In genomic region chr10:35607475-35608316, GRCh38 we compare ENCODE assay signal across 9 cellular contexts. TPM values are rescaled to one million over a fixed set of nuclear protein-coding genes. Genes with fewer than 3 reads are reported as not detected.
DNase-seq lines count a peak whose midpoint lies in the region; ATAC-seq, FAIRE-seq and TF ChIP-seq lines count a peak whose summit lies in the region.
"Had no signal": no experiment of that assay in that cellular context is flagged by ENCODE, and none has a peak within 500 bp of the region (broad histone marks: within the 10 kb centered on the region; RNA-seq: fewer than 3 reads in every experiment).

No MANE protein-coding gene starts in this region.

- H3K27ac ChIP-seq in keratinocyte (ENCODE audit: control insufficient read depth, insufficient read depth, low read length): no peak overlapping the region
- no peak overlapping the region for H3K27ac ChIP-seq in testis

- H3K27me3 ChIP-seq in keratinocyte (ENCODE audit: control insufficient read depth, extremely low read depth, insufficient read depth, low read length) (peaks cover 34% of the 10 kb centered on the region), testis (no peaks in the 10 kb centered on the region)

- H3K36me3 ChIP-seq in keratinocyte (ENCODE audit: control insufficient read depth in 2 of 2, extremely low read depth in 1 of 2, insufficient read depth in 2 of 2, low read length in 2 of 2) (no peaks in the 10 kb centered on the region), testis (ENCODE audit: low read depth, missing control alignments) (no peaks in the 10 kb centered on the region)

- DNase-seq in activated CD4-positive, alpha-beta T cell treated with anti-CD3 and anti-CD28 coated beads, Interleukin-2, amount 10 ng/mL, durations not matched to agents 7 days and 5 days: peak; percentile 10
- DNase-seq in activated CD4-positive, alpha-beta T cell treated with anti-CD3 and anti-CD28 coated beads, Interleukin-2, amount 50 U/mL, for 4 hours: no peak
- DNase-seq in activated naive CD4-positive, alpha-beta T cell treated with anti-CD3 and anti-CD28 coated beads, Interleukin-2, amount 50 U/mL, for 72 hours (ENCODE audit: low spot score in 2 of 2): peak in 1 of 2 donors; percentile 5
- DNase-seq in keratinocyte (ENCODE audit: low read depth, low spot score): no peak
- peak; percentile 17 for DNase-seq in testis
- no peak for DNase-seq in RCC 7860 (ENCODE audit: low spot score)
- no peak for DNase-seq in glutamatergic neuron
- no peak for DNase-seq in germinal center (ENCODE audit: low spot score)

- no peak for TF ChIP-seq CTCF in keratinocyte (optimal IDR thresholded peaks at IDR 0.05 in 1 of 3, IDR thresholded peaks at IDR 0.05 in 1 of 3, conservative IDR thresholded peaks at IDR 0.05 in 1 of 3; ENCODE audit: extremely low read depth in 1 of 3, insufficient read depth in 2 of 3, low read length in 3 of 3)
- TF ChIP-seq CTCF in testis (IDR thresholded peaks at IDR 0.05): no peak
- no peak for TF ChIP-seq CTCF in glutamatergic neuron (IDR thresholded peaks at IDR 0.05; ENCODE audit: partially characterized antibody, unreplicated experiment)

- H3K4me2 ChIP-seq in keratinocyte (ENCODE audit: control insufficient read depth, extremely low read depth, insufficient read depth, low read depth, low read length): peak overlapping the region; percentile 73

- peak; percentile 31 to 70 for ATAC-seq in activated naive CD4-positive, alpha-beta T cell treated with anti-CD3 and anti-CD28 coated beads, Interleukin-2, amount 50 U/mL, for 72 hours

- H4K20me1 ChIP-seq in keratinocyte (ENCODE audit: control insufficient read depth, extremely low read depth, insufficient read depth, low read length): no peaks in the 10 kb centered on the region

- H3K27ac Mint-ChIP-seq in activated CD4-positive, alpha-beta T cell treated with anti-CD3 and anti-CD28 coated beads, Interleukin-2, amount 10 ng/mL, durations not matched to agents 7 days and 5 days: no peak overlapping the region
- H3K27ac Mint-ChIP-seq in activated naive CD4-positive, alpha-beta T cell treated with anti-CD3 and anti-CD28 coated beads, Interleukin-2, amount 50 U/mL, for 72 hours: no peak overlapping the region
- no peak overlapping the region for H3K27ac Mint-ChIP-seq in glutamatergic neuron (ENCODE audit: unreplicated experiment)

- POLR2A ChIA-PET in activated CD4-positive, alpha-beta T cell treated with anti-CD3 and anti-CD28 coated beads, Interleukin-2, amount 10 ng/mL, durations not matched to agents 7 days and 5 days (lab: Charles Lee): no interaction called here

- intact Hi-C loops in testis (cut with DNase I; ENCODE audit: low total_unique reads): no loop called here

- H3K36me3 Mint-ChIP-seq in activated CD4-positive, alpha-beta T cell treated with anti-CD3 and anti-CD28 coated beads, Interleukin-2, amount 10 ng/mL, durations not matched to agents 7 days and 5 days (ENCODE audit: low read depth): no peaks in the 10 kb centered on the region
- peaks cover 4 to 6% of the 10 kb centered on the region in 2 donors for H3K36me3 Mint-ChIP-seq in activated naive CD4-positive, alpha-beta T cell treated with anti-CD3 and anti-CD28 coated beads, Interleukin-2, amount 50 U/mL, for 72 hours
- H3K36me3 Mint-ChIP-seq in glutamatergic neuron (ENCODE audit: unreplicated experiment): peaks cover 10% of the 10 kb centered on the region

- H3K27me3 Mint-ChIP-seq in activated CD4-positive, alpha-beta T cell treated with anti-CD3 and anti-CD28 coated beads, Interleukin-2, amount 10 ng/mL, durations not matched to agents 7 days and 5 days: peaks cover 35% of the 10 kb centered on the region
- peaks cover 8% of the 10 kb centered on the region for H3K27me3 Mint-ChIP-seq in glutamatergic neuron (ENCODE audit: unreplicated experiment)

- peak overlapping the region; percentile 55 for H3K4me3 Mint-ChIP-seq in activated CD4-positive, alpha-beta T cell treated with anti-CD3 and anti-CD28 coated beads, Interleukin-2, amount 10 ng/mL, durations not matched to agents 7 days and 5 days
- no peak overlapping the region for H3K4me3 Mint-ChIP-seq in glutamatergic neuron (ENCODE audit: unreplicated experiment)

- H3K4me1 Mint-ChIP-seq in activated CD4-positive, alpha-beta T cell treated with anti-CD3 and anti-CD28 coated beads, Interleukin-2, amount 10 ng/mL, durations not matched to agents 7 days and 5 days: peaks cover 6% of the 10 kb centered on the region
- no peaks in the 10 kb centered on the region for H3K4me1 Mint-ChIP-seq in glutamatergic neuron (ENCODE audit: low read depth, unreplicated experiment)

- no peak for TF ChIP-seq POLR2A in testis (IDR thresholded peaks at IDR 0.05)

- CTCF ChIA-PET in activated CD4-positive, alpha-beta T cell treated with anti-CD3 and anti-CD28 coated beads, Interleukin-2, amount 10 ng/mL, durations not matched to agents 7 days and 5 days (lab: Charles Lee): interaction anchor here (0.6 kb wide), 1 partner anchor 207 kb away, joined by 3 read pairs; no protein-coding TSS in a partner anchor

- H3K9me1 ChIP-seq in keratinocyte (ENCODE audit: control insufficient read depth, extremely low read depth, insufficient read depth, low read length): no peaks in the 10 kb centered on the region

- dilution Hi-C loops in keratinocyte (cut with MboI; ENCODE audit: extremely low pct_ligation_motif_present, low sequenced_read_pairs): no loop called here

- peaks cover 2% of the 10 kb centered on the region for H3K9me3 Mint-ChIP-seq in activated CD4-positive, alpha-beta T cell treated with anti-CD3 and anti-CD28 coated beads, Interleukin-2, amount 10 ng/mL, durations not matched to agents 7 days and 5 days
- peaks cover 0 to 4% of the 10 kb centered on the region in 2 donors for H3K9me3 Mint-ChIP-seq in activated naive CD4-positive, alpha-beta T cell treated with anti-CD3 and anti-CD28 coated beads, Interleukin-2, amount 50 U/mL, for 72 hours
- peaks cover 13% of the 10 kb centered on the region for H3K9me3 Mint-ChIP-seq in glutamatergic neuron (ENCODE audit: unreplicated experiment)

- no peak overlapping the region for H3K9ac ChIP-seq in keratinocyte (ENCODE audit: control insufficient read depth, extremely low read depth, insufficient read depth, low read length)

- WGBS in testis, 2 donors: 16 to 20% methylated on average over 52 to 75 of the region's 75 CpGs

- no peaks in the 10 kb centered on the region for H3K4me1 ChIP-seq in keratinocyte (ENCODE audit: control insufficient read depth, extremely low read depth, insufficient read depth, low read length)
- no peaks in the 10 kb centered on the region for H3K4me1 ChIP-seq in testis

- peak overlapping the region; percentile 60 for H2AFZ ChIP-seq in keratinocyte (ENCODE audit: control insufficient read depth, low read length)

- no peak for FAIRE-seq in keratinocyte (lab: Jason Lieb, UNC)
- no peak for FAIRE-seq in RCC 7860 (lab: Jason Lieb, UNC)
- FAIRE-seq: colon had no signal

- H3K79me2 ChIP-seq in keratinocyte (ENCODE audit: control insufficient read depth, insufficient read depth, low read length): no peaks in the 10 kb centered on the region

- no peaks in the 10 kb centered on the region for H3K9me3 ChIP-seq in keratinocyte (ENCODE audit: control insufficient read depth, low read depth, low read length)
- H3K9me3 ChIP-seq in testis: no peaks in the 10 kb centered on the region

- H3K4me3 ChIP-seq in keratinocyte (ENCODE audit: control insufficient read depth in 2 of 3, extremely low read depth in 1 of 3, insufficient read depth in 2 of 3, low read depth in 1 of 3, low read length in 3 of 3) (peak overlapping the region; percentile 15 to 61 (median 51)), testis (peak overlapping the region; percentile 54 to 58)

RNA-seq across cellular contexts. Expression of gene GJD4, which starts 2.6 kb away (rescaled TPM):
- total RNA-seq in activated CD4-positive, alpha-beta T cell treated with anti-CD3 and anti-CD28 coated beads, Interleukin-2, amount 10 ng/mL, durations not matched to agents 7 days and 5 days: not detected
- total RNA-seq in activated naive CD4-positive, alpha-beta T cell treated with anti-CD3 and anti-CD28 coated beads, Interleukin-2, amount 50 U/mL, for 72 hours: not detected
- not detected in 3 replicates for polyA plus RNA-seq in keratinocyte
- polyA plus RNA-seq in keratinocyte (2011; ENCODE audit: low read depth): not detected
- polyA plus RNA-seq in keratinocyte (2011; cell fraction: cytosol; rRNA removed): not detected in 2 replicates
- not detected in 2 replicates for polyA plus RNA-seq in keratinocyte (2011; cell fraction: nucleus; rRNA removed)
- polyA plus RNA-seq in keratinocyte (2012; ENCODE audit: low replicate concordance): not detected in 2 replicates
- polyA minus RNA-seq in keratinocyte: not detected in 3 replicates
- polyA minus RNA-seq in keratinocyte (2011; cell fraction: cytosol; rRNA and poly(A)+ RNA removed): not detected
- not detected in 2 replicates for polyA minus RNA-seq in keratinocyte (2011; cell fraction: nucleus; rRNA and poly(A)+ RNA removed)
- total RNA-seq in testis: under 1 TPM in 1 of 2 donors, not detected in 1; 0.31 TPM
- polyA plus RNA-seq in testis (ENCODE audit: insufficient read depth, low read depth, low replicate concordance): not detected
- not detected for total RNA-seq in glutamatergic neuron (ENCODE audit: unreplicated experiment)

RNA-seq across cellular contexts. Expression of gene FZD8, which starts 34.4 kb away (rescaled TPM):
- total RNA-seq in activated CD4-positive, alpha-beta T cell treated with anti-CD3 and anti-CD28 coated beads, Interleukin-2, amount 10 ng/mL, durations not matched to agents 7 days and 5 days: under 1 TPM; 0.15 to 0.22 TPM
- under 1 TPM; 0.14 to 0.18 TPM for total RNA-seq in activated naive CD4-positive, alpha-beta T cell treated with anti-CD3 and anti-CD28 coated beads, Interleukin-2, amount 50 U/mL, for 72 hours
- 1.5 to 2.1 TPM (median 2.0 TPM) in 3 replicates for polyA plus RNA-seq in keratinocyte
- polyA plus RNA-seq in keratinocyte (2011; ENCODE audit: low read depth): 0.09 TPM
- polyA plus RNA-seq in keratinocyte (2011; cell fraction: cytosol; rRNA removed): 0.68 and 0.78 TPM in 2 replicates
- polyA plus RNA-seq in keratinocyte (2011; cell fraction: nucleus; rRNA removed): 4.0 and 5.5 TPM in 2 replicates
- 1.8 and 4.9 TPM in 2 replicates for polyA plus RNA-seq in keratinocyte (2012; ENCODE audit: low replicate concordance)
- polyA minus RNA-seq in keratinocyte: 2.1 to 4.0 TPM (median 2.3 TPM) in 3 replicates
- polyA minus RNA-seq in keratinocyte (2011; cell fraction: cytosol; rRNA and poly(A)+ RNA removed): 5.6 TPM
- polyA minus RNA-seq in keratinocyte (2011; cell fraction: nucleus; rRNA and poly(A)+ RNA removed): 8.4 and 9.7 TPM in 2 replicates
- total RNA-seq in testis: 10 to 100 TPM; 13.0 to 16.4 TPM
- polyA plus RNA-seq in testis (ENCODE audit: insufficient read depth, low read depth, low replicate concordance): 4.9 TPM
- 8.9 TPM for total RNA-seq in glutamatergic neuron (ENCODE audit: unreplicated experiment)

Comparison
In these comparisons a context has a peak if more than half of its experiments do, and no peak if none do; other contexts are left out.
1. DNase-seq: peak in activated CD4-positive, alpha-beta T cell treated with anti-CD3 and anti-CD28 coated beads, Interleukin-2, amount 10 ng/mL, durations not matched to agents 7 days and 5 days (single experiment) and testis (single experiment); none in activated CD4-positive, alpha-beta T cell treated with anti-CD3 and anti-CD28 coated beads, Interleukin-2, amount 50 U/mL, for 4 hours (0 of 2), keratinocyte (single experiment), RCC 7860 (single experiment), glutamatergic neuron (single experiment) and germinal center (single experiment).